1 cellular context compared by ENCODE assay signal in the genomic region with DNA sequence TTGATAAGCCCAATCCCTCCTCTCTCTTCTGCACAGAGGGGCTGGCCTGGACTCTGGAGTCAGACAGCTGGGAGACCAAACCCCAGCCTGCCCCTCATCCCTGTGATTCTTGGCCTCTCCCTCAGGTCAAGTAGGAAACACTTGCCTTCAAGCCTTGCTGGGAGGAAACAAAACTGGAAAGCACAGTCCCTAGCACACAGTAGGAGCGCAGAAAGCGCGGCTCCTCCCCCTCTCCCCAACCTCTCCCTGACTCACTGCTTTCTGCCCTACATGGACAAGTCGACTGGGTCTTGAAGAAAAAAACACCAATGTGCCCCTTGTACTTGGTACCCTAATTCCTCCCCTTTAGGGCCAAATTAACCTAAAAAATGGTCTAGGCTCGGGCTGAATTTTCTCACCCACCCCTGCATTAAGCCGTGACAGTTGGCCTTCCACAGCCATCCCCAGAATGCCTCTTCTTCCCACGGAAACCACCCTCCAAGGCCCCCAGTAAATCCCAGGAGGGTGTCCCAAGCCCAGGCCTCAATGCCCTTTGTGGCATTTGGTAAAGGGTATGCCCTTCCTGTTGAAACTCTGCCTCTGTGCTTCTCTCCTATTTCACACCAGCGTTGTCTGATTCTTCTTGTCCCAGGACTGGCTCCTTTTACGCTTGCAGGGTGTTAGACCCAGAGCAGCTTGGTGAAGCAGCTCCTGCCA.
TF ChIP-seq lines count a peak whose summit lies in the region.

No MANE protein-coding gene starts in this region.

TF ChIP-seq in IMR-90, 13 proteins besides CTCF, POLR2A, EP300 and RAD21 (continued from another document):
- TF ChIP-seq, protein P1, sequence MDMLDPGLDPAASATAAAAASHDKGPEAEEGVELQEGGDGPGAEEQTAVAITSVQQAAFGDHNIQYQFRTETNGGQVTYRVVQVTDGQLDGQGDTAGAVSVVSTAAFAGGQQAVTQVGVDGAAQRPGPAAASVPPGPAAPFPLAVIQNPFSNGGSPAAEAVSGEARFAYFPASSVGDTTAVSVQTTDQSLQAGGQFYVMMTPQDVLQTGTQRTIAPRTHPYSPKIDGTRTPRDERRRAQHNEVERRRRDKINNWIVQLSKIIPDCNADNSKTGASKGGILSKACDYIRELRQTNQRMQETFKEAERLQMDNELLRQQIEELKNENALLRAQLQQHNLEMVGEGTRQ (IDR thresholded peaks at IDR 0.05; ENCODE audit: low read depth, low read length), result no peak
- no peak for TF ChIP-seq MAFK (IDR thresholded peaks at IDR 0.05; ENCODE audit: low read depth, low read length)
- TF ChIP-seq BHLHE40 (IDR thresholded peaks at IDR 0.05; ENCODE audit: low read depth, low read length), result no peak
- TF ChIP-seq MXI1 (IDR thresholded peaks at IDR 0.05; ENCODE audit: borderline replicate concordance, low read depth, low read length), result no peak
- TF ChIP-seq RCOR1 (IDR thresholded peaks at IDR 0.05; ENCODE audit: insufficient replicate concordance, low read length), result no peak
